In genomic region chr3:69137006-69137405, GRCh38 we compare ENCODE assay signal across 23 cellular contexts. TPM values are rescaled to one million over a fixed set of nuclear protein-coding genes. Genes with fewer than 3 reads are reported as not detected.
"Had no signal": no experiment of that assay in that cellular context is flagged by ENCODE, and none has a peak within 500 bp of the region (broad histone marks: within the 10 kb centered on the region; RNA-seq: fewer than 3 reads in every experiment).

No MANE protein-coding gene starts in this region.

- H3K27ac ChIP-seq: gastroesophageal sphincter, neutrophil had no signal

- DNase-seq: cortex of kidney; effector memory CD4-positive, alpha-beta T cell; glutamatergic neuron; immature natural killer cell; kidney; left cardiac atrium; left ventricle myocardium superior; mesenchymal stem cell; naive thymus-derived CD4-positive, alpha-beta T cell; nephron progenitor cell; right cardiac atrium; small intestine; stimulated activated CD4-positive, alpha-beta T cell treated with anti-CD3 and anti-CD28 coated beads, Interleukin-12 subunit alpha, Interleukin-12 subunit beta, amount 100 ng/mL, for 4 hours; stimulated activated naive CD4-positive, alpha-beta T cell treated with Interleukin-2 at 50 U/mL for 16 hours had no signal

- ATAC-seq: esophagus mucosa; gastroesophageal sphincter; left cardiac atrium; left ventricle myocardium superior; naive thymus-derived CD4-positive, alpha-beta T cell; right cardiac atrium had no signal

- H3K9me3 ChIP-seq: gastroesophageal sphincter, neutrophil had no signal

- H3K27me3 ChIP-seq: gastroesophageal sphincter had no signal

- H3K4me3 ChIP-seq: gastroesophageal sphincter, lung had no signal

- H3K36me3 ChIP-seq: gastroesophageal sphincter, neutrophil had no signal

RNA-seq across cellular contexts. Expression of gene LMOD3, which starts 14.6 kb away (rescaled TPM):
- total RNA-seq: chondrocyte; esophagus mucosa; fibroblast of villous mesenchyme; mononuclear cell; naive thymus-derived CD4-positive, alpha-beta T cell; osteocyte; posterior vena cava had no signal
